In genomic region chr9:27572036-27572435, GRCh38 we compare ENCODE assay signal across 1 cellular context.
TF ChIP-seq lines count a peak whose summit lies in the region.

No MANE protein-coding gene starts in this region.

TF ChIP-seq in HepG2, 621 proteins besides CTCF, POLR2A, EP300 and RAD21:
- 0 out of 2 replicates have a peak, but pooled peaks have one; percentile 25 for TF ChIP-seq CREB1 (IDR thresholded peaks at IDR 0.05)
- no peak for TF ChIP-seq CREB1 (CRISPR knock-in tag; IDR thresholded peaks at IDR 0.05)
- TF ChIP-seq ZNF205 (CRISPR knock-in tag; IDR thresholded peaks at IDR 0.05), result no peak
